Comparison of ENCODE assay signal across 11 cellular contexts in the genomic region with DNA sequence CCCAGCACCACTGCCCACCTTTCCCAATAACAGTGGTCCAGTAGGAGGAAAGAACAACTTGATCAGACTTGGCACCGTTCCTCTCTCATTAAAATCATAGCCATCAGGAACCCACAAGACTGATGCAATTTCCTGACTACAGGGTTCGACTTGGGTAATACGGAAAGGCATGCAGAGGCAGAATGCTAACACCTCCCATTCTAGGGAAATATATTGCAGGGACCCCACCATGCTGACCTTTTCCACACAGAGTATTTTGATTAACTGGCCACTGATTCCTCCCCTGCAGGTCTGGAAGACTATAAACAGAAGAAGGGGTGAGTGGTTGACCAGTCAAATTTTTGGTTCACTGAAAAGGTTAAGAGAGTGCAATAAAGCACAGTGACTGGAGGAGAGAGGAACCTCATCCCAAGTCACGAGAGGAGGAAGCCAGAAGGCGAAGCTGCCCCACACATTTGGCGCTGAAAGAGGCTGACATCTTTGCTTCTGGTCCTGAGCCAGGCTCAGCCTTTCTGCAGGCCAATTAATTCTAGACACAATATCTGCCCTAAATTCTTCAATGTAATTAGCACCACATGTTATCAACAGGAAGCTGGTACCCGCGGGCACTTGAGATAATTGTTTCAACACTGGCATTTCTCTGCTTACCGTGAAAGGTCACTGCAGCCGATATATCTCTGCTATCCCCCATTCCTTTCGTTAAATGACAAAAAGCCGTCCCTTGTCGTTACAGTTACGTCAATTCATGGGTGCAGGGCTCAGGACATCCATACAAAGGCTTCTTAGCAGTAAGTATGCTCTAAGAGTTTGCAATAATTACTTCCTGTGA.
DNase-seq lines count a peak whose midpoint lies in the region; ATAC-seq and TF ChIP-seq lines count a peak whose summit lies in the region.
"Had no signal": no experiment of that assay in that cellular context is flagged by ENCODE, and none has a peak within 500 bp of the region (broad histone marks: within the 10 kb centered on the region; RNA-seq: fewer than 3 reads in every experiment).

No MANE protein-coding gene starts in this region.

- H3K4me1 Mint-ChIP-seq in Calu3 (ENCODE audit: low read depth, unreplicated experiment): peaks cover 14% of the 10 kb centered on the region
- H3K4me1 Mint-ChIP-seq: memory B cell had no signal

- peaks cover 55% of the 10 kb centered on the region for H3K27me3 Mint-ChIP-seq in Calu3 (ENCODE audit: unreplicated experiment)

- no peak overlapping the region for H3K27ac ChIP-seq in tibial artery

- TF ChIP-seq CTCF in Calu3 (IDR thresholded peaks at IDR 0.05; ENCODE audit: unreplicated experiment): no peak
- TF ChIP-seq CTCF in tibial artery (IDR thresholded peaks at IDR 0.05): no peak

- no peak for ATAC-seq in activated CD4-positive, CD25-positive, alpha-beta regulatory T cell treated with anti-CD3 and anti-CD28 coated beads, Interleukin-2, amount 50 U/mL, for 24 hours

- no peaks in the 10 kb centered on the region for H3K27me3 ChIP-seq in tibial artery

- H3K4me3 Mint-ChIP-seq in Calu3 (ENCODE audit: low read depth, unreplicated experiment): no peak overlapping the region
- H3K4me3 Mint-ChIP-seq: activated naive CD4-positive, alpha-beta T cell treated with anti-CD3 and anti-CD28 coated beads for 36 hours; memory B cell had no signal

- BruUV-seq in Calu3 (replicated peaks; lab: Mats Ljungman, UMichigan): no TSS peak

- H3K4me3 ChIP-seq in tibial artery: no peak overlapping the region

- peaks cover 0 to 28% (median 13%) of the 10 kb centered on the region in 4 donors for H3K4me1 ChIP-seq in tibial artery
- H3K4me1 ChIP-seq: Caco-2 had no signal

- peaks cover 4% of the 10 kb centered on the region for H3K36me3 Mint-ChIP-seq in Calu3 (ENCODE audit: insufficient read depth, unreplicated experiment)
- H3K36me3 Mint-ChIP-seq: memory B cell had no signal

- no peaks in the 10 kb centered on the region for H3K9me3 ChIP-seq in tibial artery
- H3K9me3 ChIP-seq: Caco-2 had no signal

- H3K27ac Mint-ChIP-seq in Calu3 (ENCODE audit: unreplicated experiment): no peak overlapping the region
- H3K27ac Mint-ChIP-seq: activated naive CD4-positive, alpha-beta T cell treated with anti-CD3 and anti-CD28 coated beads for 36 hours; memory B cell had no signal

- DNase-seq in A172 (ENCODE audit: low spot score) (peak; percentile 73), HT1080 (ENCODE audit: low read depth) (peak; percentile 70), SKM-1 (lab: John Stamatoyannopoulos, UW; ENCODE audit: unreplicated experiment) (peak; percentile 95), glomerular visceral epithelial cell (ENCODE audit: extremely low spot score) (peak; percentile 33), Calu3 (no peak), NCI-H345 treated with DMSO at 0.1 percent for 48 hours (lab: John Stamatoyannopoulos, UW; ENCODE audit: unreplicated experiment) (no peak), tibial artery (no peak)
- DNase-seq: activated naive CD4-positive, alpha-beta T cell treated with anti-CD3 and anti-CD28 coated beads for 36 hours; Caco-2 had no signal

- no peaks in the 10 kb centered on the region for H3K36me3 ChIP-seq in tibial artery

- CTCF ChIA-PET in Calu3 (lab: Charles Lee): no interaction called here

- intact Hi-C loops in Calu3 (cut with micrococcal nuclease; ENCODE audit: unreplicated experiment) (no loop called here), tibial artery (cut with DNase I; ENCODE audit: low total_unique reads) (no loop called here)

- H3K9me3 Mint-ChIP-seq in Calu3 (ENCODE audit: low read depth, unreplicated experiment): no peaks in the 10 kb centered on the region
- H3K9me3 Mint-ChIP-seq: activated naive CD4-positive, alpha-beta T cell treated with anti-CD3 and anti-CD28 coated beads for 36 hours; memory B cell had no signal

Comparison
In these comparisons a context has a peak if more than half of its experiments do, and no peak if none do; other contexts are left out.
1. DNase-seq: peak in A172 (single experiment), HT1080 (single experiment), SKM-1 (single experiment) and glomerular visceral epithelial cell (single experiment); none in Calu3 (single experiment), NCI-H345 treated with DMSO at 0.1 percent for 48 hours (single experiment) and tibial artery (0 of 2).